Comparison of ENCODE assay signal across 2 cellular contexts in the genomic region with DNA sequence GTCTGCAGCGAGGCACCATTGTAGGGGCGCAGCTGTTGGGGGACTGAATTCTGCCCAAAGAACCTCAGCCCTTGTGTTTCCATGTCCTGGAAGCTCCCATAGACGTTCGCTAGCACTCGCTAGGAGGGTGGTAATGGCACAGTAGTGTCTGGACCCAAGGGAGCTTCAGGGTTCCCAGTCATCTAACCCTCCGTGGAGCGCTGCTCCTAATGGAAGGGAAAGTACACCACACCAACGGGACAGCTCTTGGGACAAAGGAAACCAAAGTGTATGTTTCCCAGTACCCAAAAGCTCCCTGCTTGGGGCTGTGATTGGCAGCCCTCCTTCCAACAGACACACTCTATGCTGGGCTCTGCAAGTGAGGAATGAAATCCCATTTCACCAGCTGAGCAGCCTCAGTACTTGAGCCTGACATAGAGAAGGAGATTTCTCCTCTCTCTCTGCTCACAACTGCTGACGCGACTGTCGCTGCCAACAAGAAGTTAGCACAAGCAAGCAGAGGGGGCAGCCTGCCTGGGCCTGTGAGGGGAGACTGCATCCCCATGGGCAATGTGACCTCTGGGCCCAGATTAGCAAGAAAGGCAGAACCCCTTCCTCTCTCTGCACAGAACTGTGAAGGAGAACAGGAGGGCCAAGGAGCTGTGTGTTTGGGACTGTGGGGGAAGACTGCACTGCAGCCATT.
TF ChIP-seq lines count a peak whose summit lies in the region.

No MANE protein-coding gene starts in this region.

TF ChIP-seq in GM23338, 12 proteins besides CTCF, POLR2A, EP300 and RAD21:
- TF ChIP-seq EZH2phosphoT487 (IDR thresholded peaks at IDR 0.05; ENCODE audit: unreplicated experiment) = no peak
- TF ChIP-seq CREB1 (CRISPR knock-in tag; IDR thresholded peaks at IDR 0.05; ENCODE audit: low read depth) = no peak
- TF ChIP-seq REST (IDR thresholded peaks at IDR 0.05; ENCODE audit: unreplicated experiment) = no peak
- TF ChIP-seq EZH2 (IDR thresholded peaks at IDR 0.05; ENCODE audit: low read depth, unreplicated experiment) = no peak
- TF ChIP-seq POLR2AphosphoS5 (IDR thresholded peaks at IDR 0.05; ENCODE audit: low read depth) = no peak
- TF ChIP-seq ZNF331 (CRISPR knock-in tag; IDR thresholded peaks at IDR 0.05; ENCODE audit: low read depth) = no peak
- no peak for TF ChIP-seq STAT1 (IDR thresholded peaks at IDR 0.05; ENCODE audit: unreplicated experiment)
- TF ChIP-seq, protein P1, sequence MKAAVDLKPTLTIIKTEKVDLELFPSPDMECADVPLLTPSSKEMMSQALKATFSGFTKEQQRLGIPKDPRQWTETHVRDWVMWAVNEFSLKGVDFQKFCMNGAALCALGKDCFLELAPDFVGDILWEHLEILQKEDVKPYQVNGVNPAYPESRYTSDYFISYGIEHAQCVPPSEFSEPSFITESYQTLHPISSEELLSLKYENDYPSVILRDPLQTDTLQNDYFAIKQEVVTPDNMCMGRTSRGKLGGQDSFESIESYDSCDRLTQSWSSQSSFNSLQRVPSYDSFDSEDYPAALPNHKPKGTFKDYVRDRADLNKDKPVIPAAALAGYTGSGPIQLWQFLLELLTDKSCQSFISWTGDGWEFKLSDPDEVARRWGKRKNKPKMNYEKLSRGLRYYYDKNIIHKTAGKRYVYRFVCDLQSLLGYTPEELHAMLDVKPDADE (IDR thresholded peaks at IDR 0.05) = no peak

TF ChIP-seq in H1, 55 proteins besides CTCF, POLR2A, EP300 and RAD21:
- no peak for TF ChIP-seq TEAD4 (IDR thresholded peaks at IDR 0.05; ENCODE audit: low read depth, low read length)
